17 cellular contexts compared by ENCODE assay signal in the genomic region with DNA sequence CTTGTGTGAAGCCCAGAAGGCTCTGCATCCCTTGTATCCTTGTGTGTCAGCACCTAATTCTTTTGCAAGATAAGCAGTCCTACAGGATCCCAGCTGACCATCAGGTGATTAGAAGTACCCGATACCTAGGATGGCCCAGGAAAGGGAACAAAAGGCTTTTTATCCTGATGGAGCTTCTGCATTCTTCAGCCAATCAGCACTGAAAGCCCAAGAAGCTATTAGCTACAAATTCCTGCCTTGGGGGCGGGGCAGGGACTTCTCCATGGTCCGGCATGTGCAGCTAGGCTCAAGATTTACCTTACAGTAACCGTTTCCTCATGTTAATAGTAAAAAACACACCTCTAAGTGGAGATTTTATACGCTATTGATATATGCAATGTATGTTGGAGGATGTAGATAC.
A peak's percentile ranks its signal among the peaks of the same experiment; 100 is the strongest.
DNase-seq lines count a peak whose midpoint lies in the region; TF ChIP-seq lines count a peak whose summit lies in the region.
"Had no signal": no experiment of that assay in that cellular context is flagged by ENCODE, and none has a peak within 500 bp of the region (broad histone marks: within the 10 kb centered on the region; RNA-seq: fewer than 3 reads in every experiment).

No MANE protein-coding gene starts in this region.

- H3K27ac Mint-ChIP-seq in endodermal cell = no peak overlapping the region
- no peak overlapping the region for H3K27ac Mint-ChIP-seq in activated CD4-positive, alpha-beta memory T cell treated with anti-CD3 and anti-CD28 coated beads for 36 hours
- H3K27ac Mint-ChIP-seq: CD4-positive, CD25-positive, alpha-beta regulatory T cell; CD8-positive, alpha-beta memory T cell had no signal

- H2BK15ac ChIP-seq in mesendoderm (replicated peaks; ENCODE audit: low read depth) = no peak overlapping the region

- no peaks in the 10 kb centered on the region for H3K9me3 Mint-ChIP-seq in endodermal cell
- no peaks in the 10 kb centered on the region for H3K9me3 Mint-ChIP-seq in activated CD4-positive, alpha-beta memory T cell treated with anti-CD3 and anti-CD28 coated beads for 36 hours

- no peaks in the 10 kb centered on the region for H3K36me3 ChIP-seq in BLaER1 treated with 17β-estradiol and CSF1 and Interleukin-3, amounts not matched to agents 10 nM and 100 nM
- H3K36me3 ChIP-seq in NT2/D1 (ENCODE audit: insufficient read depth, insufficient read length, low read length) = no peaks in the 10 kb centered on the region
- H3K36me3 ChIP-seq in endodermal cell (ENCODE audit: control insufficient read depth, insufficient read depth, low read length) = no peaks in the 10 kb centered on the region
- H3K36me3 ChIP-seq in mesendoderm (ENCODE audit: control insufficient read depth, insufficient read depth, low read length) = no peaks in the 10 kb centered on the region

- no peak overlapping the region for H2BK120ac ChIP-seq in mesendoderm (ENCODE audit: low read depth, low read length)

- H3K23ac ChIP-seq in mesendoderm (ENCODE audit: low read length) = no peak overlapping the region

- H3K36me3 Mint-ChIP-seq in endodermal cell (ENCODE audit: low read depth) = no peaks in the 10 kb centered on the region
- no peaks in the 10 kb centered on the region for H3K36me3 Mint-ChIP-seq in activated CD4-positive, alpha-beta memory T cell treated with anti-CD3 and anti-CD28 coated beads for 36 hours
- H3K36me3 Mint-ChIP-seq: CD4-positive, CD25-positive, alpha-beta regulatory T cell; CD8-positive, alpha-beta memory T cell had no signal

- no peaks in the 10 kb centered on the region for H3K27me3 ChIP-seq in BLaER1 treated with 17β-estradiol and CSF1 and Interleukin-3, amounts not matched to agents 10 nM and 100 nM
- H3K27me3 ChIP-seq in NT2/D1 (ENCODE audit: insufficient read depth, insufficient read length) (no peaks in the 10 kb centered on the region), endodermal cell (ENCODE audit: control insufficient read depth, insufficient read depth, low read length, poor library complexity, severe bottlenecking) (no peaks in the 10 kb centered on the region), mesendoderm (ENCODE audit: insufficient read depth, low read length, poor library complexity) (no peaks in the 10 kb centered on the region)

- no peak overlapping the region for H3K18ac ChIP-seq in mesendoderm (ENCODE audit: low read length)

- DNase-seq in NT2/D1 (ENCODE audit: low read depth, low spot score) (peak; percentile 15), endodermal cell (peak; percentile 56), mesendoderm (peak; percentile 30), DMS153 treated with DMSO at 0.1 percent for 48 hours (lab: John Stamatoyannopoulos, UW; ENCODE audit: unreplicated experiment) (no peak), SIG-M5 treated with dmso at 0.1 percent for 504 hours (lab: John Stamatoyannopoulos, UW; ENCODE audit: unreplicated experiment) (no peak)
- DNase-seq in activated CD4-positive, alpha-beta T cell treated with anti-CD3 and anti-CD28 coated beads, Interleukin-2, amount 50 U/mL, for 48 hours = no peak
- DNase-seq in activated CD4-positive, alpha-beta memory T cell treated with anti-CD3 and anti-CD28 coated beads for 36 hours = no peak
- DNase-seq: 8988T; C1 segment of cervical spinal cord; Caco-2; CD4-positive, CD25-positive, alpha-beta regulatory T cell; CD8-positive, alpha-beta memory T cell; DMS79; GDM1; H7 had no signal

- H3K27ac ChIP-seq in BLaER1 treated with 17β-estradiol and CSF1 and Interleukin-3, amounts not matched to agents 10 nM and 100 nM = no peak overlapping the region
- H3K27ac ChIP-seq in endodermal cell (ENCODE audit: low read depth, low read length) (no peak overlapping the region), mesendoderm (ENCODE audit: low read depth, low read length) (no peak overlapping the region)
- H3K27ac ChIP-seq: GM23248 had no signal

- no peak for TF ChIP-seq CTCF in endodermal cell (conservative IDR thresholded peaks at IDR 0.05)

- H3K9me3 ChIP-seq in BLaER1 treated with 17β-estradiol and CSF1 and Interleukin-3, amounts not matched to agents 10 nM and 100 nM (replicated peaks in 1 of 11) = peaks cover 0 to 12% (median 4%) of the 10 kb centered on the region in 11 experiments; a peak in 2 of 22 replicates
- H3K9me3 ChIP-seq in NT2/D1 (ENCODE audit: insufficient read depth, low read length) (no peaks in the 10 kb centered on the region), endodermal cell (ENCODE audit: control insufficient read depth, low read length) (no peaks in the 10 kb centered on the region)
- H3K9me3 ChIP-seq: Caco-2 had no signal

- H3K9ac ChIP-seq in BLaER1 treated with 17β-estradiol and CSF1 and Interleukin-3, amounts not matched to agents 10 nM and 100 nM = no peak overlapping the region
- H3K9ac ChIP-seq in NT2/D1 (ENCODE audit: insufficient read length, low read depth) (no peak overlapping the region), endodermal cell (ENCODE audit: extremely low read depth, low read length, poor library complexity, severe bottlenecking) (no peak overlapping the region), mesendoderm (ENCODE audit: low read length) (no peak overlapping the region)
- H3K9ac ChIP-seq: GM23248 had no signal

- POLR2A ChIA-PET in activated CD4-positive, alpha-beta memory T cell treated with anti-CD3 and anti-CD28 coated beads for 36 hours (lab: Charles Lee) = no interaction called here

- H4K5ac ChIP-seq in mesendoderm (ENCODE audit: low read length) = no peak overlapping the region

- intact Hi-C loops in activated CD4-positive, alpha-beta memory T cell treated with anti-CD3 and anti-CD28 coated beads for 36 hours (cut with micrococcal nuclease) = no loop called here

- CTCF ChIA-PET in activated CD4-positive, alpha-beta memory T cell treated with anti-CD3 and anti-CD28 coated beads for 36 hours (lab: Charles Lee) = no interaction called here

- H3K27me3 Mint-ChIP-seq in endodermal cell (ENCODE audit: insufficient read depth) = no peaks in the 10 kb centered on the region
- no peaks in the 10 kb centered on the region for H3K27me3 Mint-ChIP-seq in activated CD4-positive, alpha-beta memory T cell treated with anti-CD3 and anti-CD28 coated beads for 36 hours
- H3K27me3 Mint-ChIP-seq: CD4-positive, CD25-positive, alpha-beta regulatory T cell; CD8-positive, alpha-beta memory T cell had no signal

- no peaks in the 10 kb centered on the region for H3K4me1 Mint-ChIP-seq in endodermal cell
- no peaks in the 10 kb centered on the region for H3K4me1 Mint-ChIP-seq in activated CD4-positive, alpha-beta memory T cell treated with anti-CD3 and anti-CD28 coated beads for 36 hours (ENCODE audit: low read depth)
- H3K4me1 Mint-ChIP-seq: CD4-positive, CD25-positive, alpha-beta regulatory T cell; CD8-positive, alpha-beta memory T cell had no signal

- no peaks in the 10 kb centered on the region for H4K20me1 ChIP-seq in BLaER1 treated with 17β-estradiol and CSF1 and Interleukin-3, amounts not matched to agents 10 nM and 100 nM

- H3K79me2 ChIP-seq in mesendoderm (ENCODE audit: control insufficient read depth, insufficient read depth, low read length) = no peaks in the 10 kb centered on the region

- H4K8ac ChIP-seq in mesendoderm (ENCODE audit: low read depth, low read length) = no peak overlapping the region

- peaks cover 14 to 54% (median 45%) of the 10 kb centered on the region in 10 experiments for H3K4me1 ChIP-seq in BLaER1 treated with 17β-estradiol and CSF1 and Interleukin-3, amounts not matched to agents 10 nM and 100 nM
- no peaks in the 10 kb centered on the region for H3K4me1 ChIP-seq in NT2/D1 (ENCODE audit: insufficient read depth, insufficient read length)
- peaks cover 3% of the 10 kb centered on the region for H3K4me1 ChIP-seq in endodermal cell (ENCODE audit: control insufficient read depth, insufficient read depth, low read length)
- H3K4me1 ChIP-seq in mesendoderm (ENCODE audit: control insufficient read depth, low read depth, low read length) = no peaks in the 10 kb centered on the region
- H3K4me1 ChIP-seq: Caco-2 had no signal

- no peaks in the 10 kb centered on the region for H3K79me1 ChIP-seq in mesendoderm (ENCODE audit: low read length)

- H2BK5ac ChIP-seq in mesendoderm (ENCODE audit: low read length) = no peak overlapping the region

- no peak overlapping the region for H3K4me3 Mint-ChIP-seq in endodermal cell
- no peak overlapping the region for H3K4me3 Mint-ChIP-seq in activated CD4-positive, alpha-beta memory T cell treated with anti-CD3 and anti-CD28 coated beads for 36 hours
- H3K4me3 Mint-ChIP-seq: CD4-positive, CD25-positive, alpha-beta regulatory T cell; CD8-positive, alpha-beta memory T cell had no signal

- 65 to 79% methylated on average over 2 to 5 of the region's 5 CpGs for WGBS in endodermal cell (ENCODE audit: insufficient coverage in 1 of 2, insufficient read length in 1 of 2), 2 experiments
- no CpG with 5 or more reads among the region's 5 CpGs for WGBS in mesendoderm (ENCODE audit: extremely low coverage, insufficient coverage, low lambda C conversion rate)

- peak overlapping the region in 9 of 11 experiments; percentile 2 to 86 (median 57); a peak in 8 of 22 replicates for H3K4me2 ChIP-seq in BLaER1 treated with 17β-estradiol and CSF1 and Interleukin-3, amounts not matched to agents 10 nM and 100 nM
- no peak overlapping the region for H3K4me2 ChIP-seq in mesendoderm (ENCODE audit: low read length)

- H3K4ac ChIP-seq in mesendoderm (ENCODE audit: low read depth, low read length) = no peak overlapping the region

- no peak overlapping the region for H3K4me3 ChIP-seq in BLaER1 treated with 17β-estradiol and CSF1 and Interleukin-3, amounts not matched to agents 10 nM and 100 nM
- no peak overlapping the region for H3K4me3 ChIP-seq in NT2/D1 (ENCODE audit: insufficient read length, low read depth)
- H3K4me3 ChIP-seq in endodermal cell (ENCODE audit: low read length) = no peak overlapping the region
- H3K4me3 ChIP-seq in mesendoderm (ENCODE audit: low read length) = no peak overlapping the region
- H3K4me3 ChIP-seq: GM23248 had no signal

- no peak overlapping the region for H2AK5ac ChIP-seq in mesendoderm (ENCODE audit: low read length)

- H3K56ac ChIP-seq in mesendoderm (ENCODE audit: low read length) = no peak overlapping the region

Comparison
In these comparisons a context has a peak if more than half of its experiments do, and no peak if none do; other contexts are left out.
1. DNase-seq: peak in NT2/D1 (single experiment), endodermal cell (single experiment) and mesendoderm (single experiment); none in activated CD4-positive, alpha-beta T cell treated with anti-CD3 and anti-CD28 coated beads, Interleukin-2, amount 50 U/mL, for 48 hours (0 of 2), DMS153 treated with DMSO at 0.1 percent for 48 hours (single experiment), activated CD4-positive, alpha-beta memory T cell treated with anti-CD3 and anti-CD28 coated beads for 36 hours (single experiment) and SIG-M5 treated with dmso at 0.1 percent for 504 hours (single experiment).